Comparison of ENCODE assay signal across 8 cellular contexts in the genomic region with DNA sequence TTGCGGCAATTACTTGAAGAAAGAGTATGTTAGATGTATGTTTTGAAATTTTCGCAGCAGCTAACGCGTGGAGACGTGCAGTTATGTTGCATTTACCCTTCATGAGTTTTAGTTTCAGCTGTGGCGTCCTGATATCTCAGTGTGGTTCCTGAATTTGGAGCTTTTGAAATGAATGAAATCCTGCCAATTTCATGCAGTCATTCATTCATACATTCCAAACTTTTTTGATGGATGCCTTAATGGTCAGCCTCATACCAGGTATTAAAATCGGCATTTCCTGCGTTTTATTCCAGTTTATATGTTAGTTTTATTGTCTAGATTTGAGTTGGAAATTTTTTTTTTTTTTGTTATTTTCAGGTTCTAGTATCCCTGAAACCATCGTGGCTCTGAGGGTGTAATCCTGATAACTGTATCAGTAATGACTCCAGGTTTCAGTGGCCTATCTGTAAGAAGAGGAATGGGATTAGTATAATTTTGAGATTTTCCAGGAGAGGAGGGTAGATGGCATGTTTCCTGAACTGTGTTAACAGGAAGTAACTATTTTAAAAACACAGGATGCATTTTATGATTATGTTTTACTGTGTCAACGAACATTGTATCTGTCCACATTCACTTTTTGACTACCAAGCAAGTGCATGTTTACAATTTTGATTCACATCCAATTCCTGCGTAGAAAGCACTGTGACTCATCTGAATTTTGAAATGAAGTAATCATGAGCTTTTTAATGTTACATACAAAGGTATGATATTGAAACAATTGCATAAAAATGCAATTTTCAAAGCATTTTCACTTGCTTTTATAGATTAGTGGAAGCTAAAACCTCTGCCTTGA. TPM values are rescaled to one million over a fixed set of nuclear protein-coding genes. Genes with fewer than 3 reads are reported as not detected.
DNase-seq lines count a peak whose midpoint lies in the region; TF ChIP-seq lines count a peak whose summit lies in the region.

No MANE protein-coding gene starts in this region.

- peak overlapping the region; percentile 86 for H3K4me3 ChIP-seq in DOHH2 (ENCODE audit: low read length)
- H3K4me3 ChIP-seq in HUES6 (ENCODE audit: low read depth, low read length): peak overlapping the region; percentile 87
- H3K4me3 ChIP-seq in astrocyte of the cerebellum (ENCODE audit: low read depth, low read length): peak overlapping the region; percentile 76
- peak overlapping the region; percentile 56 to 80 (median 63) for H3K4me3 ChIP-seq in thyroid gland (replicated peaks in 1 of 3)

- peak overlapping the region; percentile 96 for H3K9ac ChIP-seq in HUES6 (ENCODE audit: low read length)

- intact Hi-C loops in thyroid gland (cut with DNase I): no loop called here

- H3F3A ChIP-seq in DOHH2 (ENCODE audit: control insufficient read depth, insufficient read depth): no peaks in the 10 kb centered on the region

- H3K79me2 ChIP-seq in DOHH2 (ENCODE audit: control insufficient read depth, low read length): peaks cover 44% of the 10 kb centered on the region

- in situ Hi-C loops in astrocyte of the cerebellum (cut with HindIII; ENCODE audit: low sequenced_read_pairs): no loop called here

- TF ChIP-seq POLR2A in thyroid gland (IDR thresholded peaks at IDR 0.05): no peak

- peak overlapping the region; percentile 81 for H3K4me2 ChIP-seq in DOHH2 (ENCODE audit: low read length)

- DNase-seq in astrocyte of the cerebellum (ENCODE audit: low read depth): peak; percentile 51
- peak; percentile 29 for DNase-seq in kidney tubule cell (ENCODE audit: low spot score)
- no peak for DNase-seq in thyroid gland
- DNase-seq in NCI-H1436 (lab: John Stamatoyannopoulos, UW): no peak
- DNase-seq in SW480 (ENCODE audit: low spot score): no peak
- no peak for DNase-seq in SK-N-DZ (ENCODE audit: low spot score)

- no peaks in the 10 kb centered on the region for H3K27me3 ChIP-seq in DOHH2 (ENCODE audit: control insufficient read depth, low read length)
- H3K27me3 ChIP-seq in HUES6 (ENCODE audit: control insufficient read depth, insufficient read depth, low read length): no peaks in the 10 kb centered on the region
- no peaks in the 10 kb centered on the region for H3K27me3 ChIP-seq in thyroid gland

- no peaks in the 10 kb centered on the region for H3K9me2 ChIP-seq in DOHH2 (replicated peaks; ENCODE audit: control insufficient read depth, low read length)

- H3K36me3 ChIP-seq in DOHH2 (ENCODE audit: control insufficient read depth, low read length) (no peaks in the 10 kb centered on the region), HUES6 (ENCODE audit: control insufficient read depth, insufficient read depth, low read length) (no peaks in the 10 kb centered on the region), thyroid gland (no peaks in the 10 kb centered on the region)

- H4K20me1 ChIP-seq in DOHH2 (ENCODE audit: control insufficient read depth, insufficient read depth, low read depth, low read length): peaks cover 2% of the 10 kb centered on the region; the same call in 1 of the 2 replicates

- H3K4me1 ChIP-seq in DOHH2 (ENCODE audit: control insufficient read depth, low read length) (peaks cover 20% of the 10 kb centered on the region), HUES6 (ENCODE audit: control insufficient read depth, insufficient read depth, low read length) (peaks cover 21% of the 10 kb centered on the region), thyroid gland (peaks cover 22 to 34% of the 10 kb centered on the region in 2 donors)

- H3K27ac ChIP-seq in DOHH2 (ENCODE audit: low read depth, low read length): peak overlapping the region; percentile 32; the same call in 1 of the 2 replicates
- H3K27ac ChIP-seq in HUES6 (ENCODE audit: low read depth, low read length): peak overlapping the region; percentile 87; the same call in 1 of the 2 replicates
- peak overlapping the region in 2 of 3 donors; percentile 87 to 94 for H3K27ac ChIP-seq in thyroid gland

- H3K9me3 ChIP-seq in DOHH2 (ENCODE audit: control insufficient read depth, insufficient read depth, low read length) (no peaks in the 10 kb centered on the region), HUES6 (ENCODE audit: control insufficient read depth, insufficient read depth, low read depth, low read length) (no peaks in the 10 kb centered on the region), thyroid gland (no peaks in the 10 kb centered on the region)

- WGBS in thyroid gland, 2 donors: 7 to 9% methylated on average over 11 of the region's 11 CpGs

- no peak for TF ChIP-seq CTCF in DOHH2 (IDR thresholded peaks at IDR 0.05; ENCODE audit: low read depth, low read length, poor library complexity, severe bottlenecking)
- TF ChIP-seq CTCF in astrocyte of the cerebellum (IDR thresholded peaks at IDR 0.05; ENCODE audit: low read depth, low read length, missing control alignments): no peak
- no peak for TF ChIP-seq CTCF in thyroid gland (IDR thresholded peaks at IDR 0.05)

RNA-seq across cellular contexts. Expression of gene FOCAD, which starts 1.0 kb away (rescaled TPM):
- 100 to 1,000 TPM in 1 of 4 donors, 10 to 100 TPM in 3; 49.3 to 139 (median 92.8) TPM for total RNA-seq in thyroid gland
- polyA plus RNA-seq in SK-N-DZ (2014; cell fraction: cytosol; rRNA removed): 10.5 and 11.1 TPM in 2 replicates
- 9.0 and 11.6 TPM in 2 replicates for polyA plus RNA-seq in SK-N-DZ (2014; cell fraction: nucleus; rRNA removed)

Comparison
In these comparisons a context has a peak if more than half of its experiments do, and no peak if none do; other contexts are left out.
1. H3K27ac ChIP-seq: peak in every context shown above with its lines; median percentile 90 in thyroid gland; 87 in HUES6; 32 in DOHH2.
2. DNase-seq: peak in astrocyte of the cerebellum (single experiment) and kidney tubule cell (single experiment); none in thyroid gland (0 of 2), NCI-H1436 (single experiment), SW480 (single experiment) and SK-N-DZ (single experiment).
3. Peak in every context shown above with its lines, with median percentiles within 50 percentile points of each other: H3K4me3 ChIP-seq.